ENCODE assay signal across 31 cellular contexts in genomic region chr2:130806370-130806769, GRCh38. TPM values are rescaled to one million over a fixed set of nuclear protein-coding genes. Genes with fewer than 3 reads are reported as not detected.
DNase-seq lines count a peak whose midpoint lies in the region; ATAC-seq and TF ChIP-seq lines count a peak whose summit lies in the region.
"Had no signal": no experiment of that assay in that cellular context is flagged by ENCODE, and none has a peak within 500 bp of the region (broad histone marks: within the 10 kb centered on the region; RNA-seq: fewer than 3 reads in every experiment).

No MANE protein-coding gene starts in this region.

- H3K36me3 ChIP-seq in RWPE2 (ENCODE audit: low read depth), result no peaks in the 10 kb centered on the region
- H3K36me3 ChIP-seq: colonic mucosa, stomach, thyroid gland had no signal

- H3K27ac ChIP-seq in RWPE2 (ENCODE audit: poor library complexity, severe bottlenecking), result peak overlapping the region; percentile 98
- H3K27ac ChIP-seq: colonic mucosa, KMS-11, stomach had no signal

- no peak overlapping the region for H3K4me3 ChIP-seq in Jurkat, Clone E6-1 (ENCODE audit: low read length)
- no peak overlapping the region for H3K4me3 ChIP-seq in RWPE2 (ENCODE audit: severe bottlenecking)
- H3K4me3 ChIP-seq: colonic mucosa, stomach, thyroid gland had no signal

- H3K4me1 Mint-ChIP-seq in activated CD8-positive, alpha-beta memory T cell treated with anti-CD3 and anti-CD28 coated beads, Interleukin-2, amount 10 ng/mL, durations not matched to agents 7 days and 5 days, result peaks cover 14% of the 10 kb centered on the region
- H3K4me1 Mint-ChIP-seq in type B pancreatic cell (ENCODE audit: unreplicated experiment), result no peaks in the 10 kb centered on the region
- H3K4me1 Mint-ChIP-seq: mesothelial cell of epicardium had no signal

- no peaks in the 10 kb centered on the region for H3K36me3 Mint-ChIP-seq in activated CD8-positive, alpha-beta memory T cell treated with anti-CD3 and anti-CD28 coated beads, Interleukin-2, amount 10 ng/mL, durations not matched to agents 7 days and 5 days
- no peaks in the 10 kb centered on the region for H3K36me3 Mint-ChIP-seq in type B pancreatic cell
- H3K36me3 Mint-ChIP-seq: mesothelial cell of epicardium; naive thymus-derived CD8-positive, alpha-beta T cell had no signal

- peaks cover 24% of the 10 kb centered on the region for H3K27me3 Mint-ChIP-seq in activated CD8-positive, alpha-beta memory T cell treated with anti-CD3 and anti-CD28 coated beads, Interleukin-2, amount 10 ng/mL, durations not matched to agents 7 days and 5 days
- peaks cover 7% of the 10 kb centered on the region for H3K27me3 Mint-ChIP-seq in type B pancreatic cell

- no peak overlapping the region for H3K4me3 Mint-ChIP-seq in activated CD8-positive, alpha-beta memory T cell treated with anti-CD3 and anti-CD28 coated beads, Interleukin-2, amount 10 ng/mL, durations not matched to agents 7 days and 5 days
- H3K4me3 Mint-ChIP-seq in type B pancreatic cell, result no peak overlapping the region
- H3K4me3 Mint-ChIP-seq: activated CD4-positive, alpha-beta T cell treated with anti-CD3 and anti-CD28 coated beads, Interleukin-2, amount 10 ng/mL, durations not matched to agents 24 days and 14 days; activated naive CD4-positive, alpha-beta T cell treated with anti-CD3 and anti-CD28 coated beads for 36 hours; mesothelial cell of epicardium; naive thymus-derived CD8-positive, alpha-beta T cell had no signal

- H3K27me3 ChIP-seq in RWPE2 (ENCODE audit: insufficient read depth, poor library complexity, severe bottlenecking), result no peaks in the 10 kb centered on the region
- H3K27me3 ChIP-seq: colonic mucosa, thyroid gland had no signal

- H3K9me3 ChIP-seq in RWPE2 (ENCODE audit: severe bottlenecking), result no peaks in the 10 kb centered on the region
- H3K9me3 ChIP-seq: colonic mucosa, stomach, thyroid gland had no signal

- H3K27ac Mint-ChIP-seq in activated CD8-positive, alpha-beta memory T cell treated with anti-CD3 and anti-CD28 coated beads, Interleukin-2, amount 10 ng/mL, durations not matched to agents 7 days and 5 days, result no peak overlapping the region
- H3K27ac Mint-ChIP-seq in type B pancreatic cell, result no peak overlapping the region
- H3K27ac Mint-ChIP-seq: activated CD4-positive, alpha-beta T cell treated with anti-CD3 and anti-CD28 coated beads, Interleukin-2, amount 10 ng/mL, durations not matched to agents 24 days and 14 days; activated naive CD4-positive, alpha-beta T cell treated with anti-CD3 and anti-CD28 coated beads for 36 hours; mesothelial cell of epicardium had no signal

- H3K4me1 ChIP-seq in RWPE2 (ENCODE audit: insufficient read depth, poor library complexity, severe bottlenecking), result peaks cover 28% of the 10 kb centered on the region
- H3K4me1 ChIP-seq: colonic mucosa, stomach had no signal

- H3K9me3 Mint-ChIP-seq in activated CD8-positive, alpha-beta memory T cell treated with anti-CD3 and anti-CD28 coated beads, Interleukin-2, amount 10 ng/mL, durations not matched to agents 7 days and 5 days (ENCODE audit: low read depth), result no peaks in the 10 kb centered on the region
- no peaks in the 10 kb centered on the region for H3K9me3 Mint-ChIP-seq in type B pancreatic cell
- H3K9me3 Mint-ChIP-seq: activated CD4-positive, alpha-beta T cell treated with anti-CD3 and anti-CD28 coated beads, Interleukin-2, amount 10 ng/mL, durations not matched to agents 24 days and 14 days; activated naive CD4-positive, alpha-beta T cell treated with anti-CD3 and anti-CD28 coated beads for 36 hours had no signal

- TF ChIP-seq CTCF in RWPE2 (IDR thresholded peaks at IDR 0.05; ENCODE audit: poor library complexity, severe bottlenecking) (no peak), type B pancreatic cell (conservative IDR thresholded peaks at IDR 0.05) (no peak)

- peak; percentile 36 for ATAC-seq in activated CD8-positive, alpha-beta memory T cell treated with anti-CD3 and anti-CD28 coated beads, Interleukin-2, amount 10 ng/mL, durations not matched to agents 7 days and 5 days
- no peak for ATAC-seq in RWPE2 (ENCODE audit: low read depth)
- ATAC-seq: PC-3 had no signal

- CTCF ChIA-PET in activated CD8-positive, alpha-beta memory T cell treated with anti-CD3 and anti-CD28 coated beads, Interleukin-2, amount 10 ng/mL, durations not matched to agents 7 days and 5 days (lab: Charles Lee), result interaction anchor here (1.3 kb wide), 1 partner anchor 9 kb away, joined by 8 read pairs; no protein-coding TSS in a partner anchor

- no peak for DNase-seq in activated CD8-positive, alpha-beta memory T cell treated with anti-CD3 and anti-CD28 coated beads, Interleukin-2, amount 10 ng/mL, durations not matched to agents 7 days and 5 days
- no peak for DNase-seq in activated CD8-positive, alpha-beta memory T cell treated with anti-CD3 and anti-CD28 coated beads, Interleukin-2, amount 50 U/mL, for 48 hours
- peak; percentile 24 for DNase-seq in Jurkat, Clone E6-1 (ENCODE audit: low read depth, low spot score)
- DNase-seq in RWPE2 (ENCODE audit: low spot score) (no peak), type B pancreatic cell (ENCODE audit: extremely low spot score, unreplicated experiment) (peak; percentile 37), NCI-H1048 (lab: John Stamatoyannopoulos, UW) (no peak)
- no peak for DNase-seq in activated naive CD4-positive, alpha-beta T cell (lab: John Stamatoyannopoulos, UW)
- DNase-seq: ACHN; activated CD4-positive, alpha-beta T cell treated with anti-CD3 and anti-CD28 coated beads, Interleukin-2, amount 10 ng/mL, durations not matched to agents 24 days and 14 days; activated naive CD4-positive, alpha-beta T cell treated with anti-CD3 and anti-CD28 coated beads for 36 hours; amygdala; Calu3; colonic mucosa; effector CD8-positive, alpha-beta T cell; EL; erythroblast; GOT3; naive thymus-derived CD8-positive, alpha-beta T cell; NCI-H2081 treated with DMSO at 0.1 percent for 48 hours; NCI-H524; NK-92 treated with Interleukin-12 subunit alpha and Interleukin-12 subunit beta, amount 100 ng/mL, for 24 hours; occipital lobe; PC-3; SHP77 treated with DMSO at 0.1 percent for 48 hours; stomach; thyroid gland had no signal

RNA-seq across cellular contexts. Expression of gene ARHGEF4, which starts 30.3 kb away (rescaled TPM):
- under 1 TPM; 0.30 to 0.41 TPM for total RNA-seq in activated CD8-positive, alpha-beta memory T cell treated with anti-CD3 and anti-CD28 coated beads, Interleukin-2, amount 10 ng/mL, durations not matched to agents 7 days and 5 days
- polyA plus RNA-seq in Jurkat, Clone E6-1 (2012; ENCODE audit: insufficient read depth, insufficient read length), result 2.9 TPM
- 15.7 and 31.4 TPM in 2 replicates for total RNA-seq in type B pancreatic cell (ENCODE audit: low replicate concordance)

RNA-seq across cellular contexts. Expression of gene AMER3, which starts 51.0 kb away (rescaled TPM):
- not detected for total RNA-seq in activated CD8-positive, alpha-beta memory T cell treated with anti-CD3 and anti-CD28 coated beads, Interleukin-2, amount 10 ng/mL, durations not matched to agents 7 days and 5 days
- not detected for polyA plus RNA-seq in Jurkat, Clone E6-1 (2012; ENCODE audit: insufficient read depth, insufficient read length)
- total RNA-seq in type B pancreatic cell (ENCODE audit: low replicate concordance), result 3.9 and 10.9 TPM in 2 replicates
- total RNA-seq: activated CD4-positive, alpha-beta T cell treated with anti-CD3 and anti-CD28 coated beads, Interleukin-2, amount 10 ng/mL, durations not matched to agents 24 days and 14 days; activated naive CD4-positive, alpha-beta T cell treated with anti-CD3 and anti-CD28 coated beads for 36 hours; Calu3; lower leg skin; mesothelial cell of epicardium; naive thymus-derived CD8-positive, alpha-beta T cell; PC-3 had no signal
- polyA plus RNA-seq: BJ; keratinocyte; naive thymus-derived CD8-positive, alpha-beta T cell had no signal

Comparison
In these comparisons a context has a peak if more than half of its experiments do, and no peak if none do; other contexts are left out.
1. DNase-seq: peak in Jurkat, Clone E6-1 (single experiment) and type B pancreatic cell (single experiment); none in activated CD8-positive, alpha-beta memory T cell treated with anti-CD3 and anti-CD28 coated beads, Interleukin-2, amount 10 ng/mL, durations not matched to agents 7 days and 5 days (single experiment), activated CD8-positive, alpha-beta memory T cell treated with anti-CD3 and anti-CD28 coated beads, Interleukin-2, amount 50 U/mL, for 48 hours (single experiment), RWPE2 (single experiment), activated naive CD4-positive, alpha-beta T cell (0 of 4) and NCI-H1048 (single experiment).
2. RNA of gene ARHGEF4, which starts 30.3 kb away (total RNA-seq): 15.7 to 31.4 TPM in type B pancreatic cell; 0.30 to 0.41 TPM in activated CD8-positive, alpha-beta memory T cell treated with anti-CD3 and anti-CD28 coated beads, Interleukin-2, amount 10 ng/mL, durations not matched to agents 7 days and 5 days; every median in the first group is over 10 times any median in the second.